In the genomic region with DNA sequence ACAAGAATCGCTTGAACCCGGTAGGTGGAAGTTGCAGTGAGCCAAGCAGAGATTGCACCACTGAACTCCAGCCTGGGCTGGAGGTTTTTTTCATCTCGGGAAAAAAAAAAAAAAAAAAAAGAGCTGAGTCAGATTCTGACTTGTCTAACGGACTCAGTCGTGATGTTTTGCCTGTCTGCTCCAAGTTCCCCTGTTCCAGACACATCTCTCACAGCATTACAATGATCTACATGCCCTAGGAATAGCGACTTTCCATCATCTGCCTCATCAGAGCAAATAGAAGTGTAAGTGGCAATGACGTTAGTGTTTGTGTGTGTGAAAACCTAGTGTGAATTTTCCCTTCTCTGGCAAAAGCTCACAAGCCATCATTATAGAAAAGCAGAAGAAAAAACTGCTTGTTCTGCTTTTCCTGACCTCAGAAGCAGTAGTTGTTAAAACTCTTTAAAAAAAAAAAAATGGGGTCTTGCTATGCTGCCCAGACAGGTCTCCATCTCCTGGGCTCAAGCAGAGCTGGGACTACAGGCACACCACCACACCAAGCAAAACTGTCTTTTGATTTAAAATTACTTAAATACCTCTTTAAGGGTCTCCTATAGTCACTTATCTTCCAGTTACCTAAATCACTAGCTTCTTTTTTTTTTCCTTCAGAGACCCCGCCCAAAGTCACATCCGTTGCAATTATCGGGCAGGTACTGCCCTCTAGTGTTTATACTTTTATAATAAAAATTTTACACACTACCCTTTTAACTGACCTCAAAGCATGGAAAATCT, we compare ENCODE assay signal across 8 cellular contexts. TPM values are rescaled to one million over a fixed set of nuclear protein-coding genes. Genes with fewer than 3 reads are reported as not detected.
DNase-seq lines count a peak whose midpoint lies in the region; ATAC-seq and TF ChIP-seq lines count a peak whose summit lies in the region.

No MANE protein-coding gene starts in this region.

- H3K4me3 Mint-ChIP-seq in WTC11 (no peak overlapping the region), osteocyte (ENCODE audit: unreplicated experiment) (no peak overlapping the region)

- ATAC-seq in WTC11 (peak; percentile 65), GM18861 (IDR thresholded peaks at IDR 0.05; ENCODE audit: unreplicated experiment) (no peak), HG03175 (IDR thresholded peaks at IDR 0.05; ENCODE audit: unreplicated experiment) (no peak)

- 0 out of 2 replicates have a peak, but pooled peaks cover 4% of the 10 kb centered on the region for H3K36me3 Mint-ChIP-seq in WTC11
- no peaks in the 10 kb centered on the region for H3K36me3 Mint-ChIP-seq in osteocyte (ENCODE audit: unreplicated experiment)

- H3K9me3 Mint-ChIP-seq in WTC11 = peaks cover 6% of the 10 kb centered on the region
- H3K9me3 Mint-ChIP-seq in osteocyte (ENCODE audit: unreplicated experiment) = no peaks in the 10 kb centered on the region

- POLR2A ChIA-PET in WTC11 (lab: Charles Lee) = interaction anchor here (0.6 to 1.9 kb wide), 5 partner anchors 259 to 1105 kb away, joined by 3 to 10 read pairs (median 3); a partner anchor contains a TSS

- H3K27ac Mint-ChIP-seq in WTC11 (no peak overlapping the region), osteocyte (ENCODE audit: unreplicated experiment) (peak overlapping the region; percentile 69)

- H3K4me1 Mint-ChIP-seq in WTC11 = peaks cover 2% of the 10 kb centered on the region; the same call in 1 of the 2 replicates
- H3K4me1 Mint-ChIP-seq in osteocyte (ENCODE audit: unreplicated experiment) = peaks cover 15% of the 10 kb centered on the region

- TF ChIP-seq CTCF in GM12873 (IDR thresholded peaks at IDR 0.05; ENCODE audit: insufficient read depth, low read depth, low read length, missing control alignments) = peak; percentile 41
- peak; percentile 48; the same call in 1 of the 2 replicates for TF ChIP-seq CTCF in WTC11 (IDR thresholded peaks at IDR 0.05)
- peak; percentile 30 for TF ChIP-seq CTCF in fibroblast of pulmonary artery (IDR thresholded peaks at IDR 0.05; ENCODE audit: low read length, missing control alignments)
- TF ChIP-seq CTCF in osteocyte (IDR thresholded peaks at IDR 0.05) = peak; percentile 71

- DNase-seq in AG08395 (ENCODE audit: low spot score) = peak; percentile 53
- peak; percentile 86 for DNase-seq in NCI-H345 treated with DMSO at 0.1 percent for 48 hours (lab: John Stamatoyannopoulos, UW; ENCODE audit: unreplicated experiment)
- no peak for DNase-seq in WTC11 (ENCODE audit: low spot score)
- peak; percentile 62 for DNase-seq in fibroblast of pulmonary artery (ENCODE audit: low read depth)
- no peak for DNase-seq in osteocyte (ENCODE audit: extremely low spot score, unreplicated experiment)

- H3K4me3 ChIP-seq in fibroblast of pulmonary artery (replicated peaks; ENCODE audit: low read depth, low read length) = no peak overlapping the region

- CTCF ChIA-PET in WTC11 (lab: Charles Lee) = interaction anchor here (0.6 to 3.2 kb wide), 62 partner anchors 9 to 756 kb away, joined by 3 to 25 read pairs (median 4); a partner anchor contains a TSS

- H3K27me3 Mint-ChIP-seq in WTC11 (ENCODE audit: low read depth) (no peaks in the 10 kb centered on the region), osteocyte (ENCODE audit: unreplicated experiment) (no peaks in the 10 kb centered on the region)

TF ChIP-seq in WTC11, 78 proteins besides CTCF, POLR2A, EP300 and RAD21:
- TF ChIP-seq ESRRA (CRISPR knock-in tag; IDR thresholded peaks at IDR 0.05; ENCODE audit: borderline replicate concordance) (no peak), GTF2I (CRISPR knock-in tag; conservative IDR thresholded peaks at IDR 0.05) (0 out of 2 replicates have a peak, but pooled peaks have one; percentile 38), ZNF121 (CRISPR knock-in tag; IDR thresholded peaks at IDR 0.05) (peak; percentile 70; the same call in 1 of the 2 replicates)
- TF ChIP-seq, protein P1, sequence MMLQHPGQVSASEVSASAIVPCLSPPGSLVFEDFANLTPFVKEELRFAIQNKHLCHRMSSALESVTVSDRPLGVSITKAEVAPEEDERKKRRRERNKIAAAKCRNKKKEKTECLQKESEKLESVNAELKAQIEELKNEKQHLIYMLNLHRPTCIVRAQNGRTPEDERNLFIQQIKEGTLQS (CRISPR knock-in tag; conservative IDR thresholded peaks at IDR 0.05) = no peak

RNA-seq across cellular contexts. Expression of a gene that starts 37.3 kb away (rescaled TPM):
- total RNA-seq in WTC11 (2021) = 23.3 to 27.0 TPM (median 25.7 TPM) in 3 replicates
- total RNA-seq in osteocyte = 50.1 and 52.2 TPM in 2 replicates

RNA-seq across cellular contexts. Expression of a gene that starts 48.9 kb away (rescaled TPM):
- 101 to 119 TPM (median 104 TPM) in 3 replicates for total RNA-seq in WTC11 (2021)
- 29.5 and 32.2 TPM in 2 replicates for total RNA-seq in osteocyte

Comparison
In these comparisons a context has a peak if more than half of its experiments do, and no peak if none do; other contexts are left out.
1. DNase-seq: peak in AG08395 (single experiment), NCI-H345 treated with DMSO at 0.1 percent for 48 hours (single experiment) and fibroblast of pulmonary artery (single experiment); none in WTC11 (single experiment) and osteocyte (single experiment).
2. Peak in every context shown above with its lines, with median percentiles within 50 percentile points of each other: CTCF ChIP-seq.